8 cellular contexts compared by ENCODE assay signal in genomic region chr15:74873036-74873755, GRCh38. TPM values are rescaled to one million over a fixed set of nuclear protein-coding genes. Genes with fewer than 3 reads are reported as not detected.
DNase-seq lines count a peak whose midpoint lies in the region; ATAC-seq and TF ChIP-seq lines count a peak whose summit lies in the region.

TSS of gene SCAMP2 (minus strand) at chr15:74873365. CDS start at chr15:74873255, 110 bp downstream.

- peak within 1 kb of the TSS; percentile 72 for H3K9ac ChIP-seq in OCI-LY1 (ENCODE audit: low read length)

- peak within 1 kb of the TSS; percentile 100 for H3K4me2 ChIP-seq in OCI-LY1 (ENCODE audit: low read length)

- peaks cover 27% of the 10 kb centered on the region for H3K79me2 ChIP-seq in OCI-LY1 (ENCODE audit: insufficient read depth, low read length)

- TF ChIP-seq CTCF in OCI-LY1 (IDR thresholded peaks at IDR 0.05; ENCODE audit: low read length): no peak
- TF ChIP-seq CTCF in mesothelial cell of epicardium (IDR thresholded peaks at IDR 0.05; ENCODE audit: unreplicated experiment): no peak

- H3K27me3 Mint-ChIP-seq in mesothelial cell of epicardium (ENCODE audit: low read depth): peaks cover 2% of the 10 kb centered on the region

- H4K20me1 ChIP-seq in OCI-LY1 (ENCODE audit: insufficient read depth, low read length): no peaks in the 10 kb centered on the region

- H3K4me1 ChIP-seq in OCI-LY1 (ENCODE audit: insufficient read depth, low read length, severe bottlenecking): peaks cover 40% of the 10 kb centered on the region

- peak within 1 kb of the TSS; percentile 47 for H3K27ac ChIP-seq in OCI-LY1 (ENCODE audit: low read depth, low read length, poor library complexity, severe bottlenecking)

- H3K4me1 Mint-ChIP-seq in mesothelial cell of epicardium: peaks cover 30% of the 10 kb centered on the region

- peak within 1 kb of the TSS; percentile 84; the same call in 1 of the 2 replicates for H2AFZ ChIP-seq in OCI-LY1 (ENCODE audit: low read length)

- peak within 1 kb of the TSS; percentile 88 for H3K4me3 Mint-ChIP-seq in mesothelial cell of epicardium

- DNase-seq in DMS 273 (lab: John Stamatoyannopoulos, UW; ENCODE audit: unreplicated experiment): peak; percentile 95
- DNase-seq in HuH-7 (ENCODE audit: low spot score): peak; percentile 98
- DNase-seq in activated CD8-positive, alpha-beta memory T cell treated with anti-CD3 and anti-CD28 coated beads, Interleukin-2, amount 50 U/mL, for 4 hours: peak; percentile 86
- peak; percentile 90 to 93 for DNase-seq in mesothelial cell of epicardium (ENCODE audit: low spot score in 2 of 2, unreplicated experiment in 2 of 2)
- peak; percentile 76 to 84 for DNase-seq in stimulated activated CD8-positive, alpha-beta memory T cell treated with anti-CD3 and anti-CD28 coated beads, Interleukin-15, amount 100 ng/mL, for 4 hours (ENCODE audit: low read depth in 2 of 2)

- H3K9me3 ChIP-seq in OCI-LY1 (ENCODE audit: low read length): peaks cover 2% of the 10 kb centered on the region

- H3F3A ChIP-seq in OCI-LY1 (ENCODE audit: insufficient read depth, low read length): no peaks in the 10 kb centered on the region

- H3K9me2 ChIP-seq in OCI-LY1 (ENCODE audit: low read depth, low read length): no peaks in the 10 kb centered on the region

- H3K9me3 Mint-ChIP-seq in mesothelial cell of epicardium: peaks cover 4% of the 10 kb centered on the region

- peak within 1 kb of the TSS; percentile 98 for H3K27ac Mint-ChIP-seq in mesothelial cell of epicardium

- peaks cover 2% of the 10 kb centered on the region for H3K36me3 Mint-ChIP-seq in mesothelial cell of epicardium

- in situ Hi-C loops in endometrial microvascular endothelial cells (cut with HindIII; ENCODE audit: inconsistent ontology term, low pct_unique_long_range_greater_than_20kb, low sequenced_read_pairs): no loop called here

- peak within 1 kb of the TSS; percentile 97 for H3K4me3 ChIP-seq in OCI-LY1 (ENCODE audit: low read depth, low read length, poor library complexity, severe bottlenecking)

- peak; percentile 81 for ATAC-seq in GM21526 (IDR thresholded peaks at IDR 0.05; ENCODE audit: low FRiP score, unreplicated experiment)

- H3K27me3 ChIP-seq in OCI-LY1 (ENCODE audit: insufficient read depth, low read length): no peaks in the 10 kb centered on the region

- peaks cover 18% of the 10 kb centered on the region for H3K36me3 ChIP-seq in OCI-LY1 (ENCODE audit: insufficient read depth, low read length)

RNA-seq across cellular contexts. Expression of gene SCAMP2, which starts in this region (rescaled TPM):
- total RNA-seq in endometrial microvascular endothelial cells (ENCODE audit: inconsistent ontology term): 93.2 TPM
- 45.6 to 48.4 TPM (median 48.3 TPM) in 3 replicates for total RNA-seq in mesothelial cell of epicardium

Comparison
In these comparisons a context has a peak if more than half of its experiments do, and no peak if none do; other contexts are left out.
1. Peak in every context shown above with its lines: DNase-seq, ATAC-seq, H3K4me3 ChIP-seq and H3K27ac ChIP-seq.